22 cellular contexts compared by ENCODE assay signal in the genomic region with DNA sequence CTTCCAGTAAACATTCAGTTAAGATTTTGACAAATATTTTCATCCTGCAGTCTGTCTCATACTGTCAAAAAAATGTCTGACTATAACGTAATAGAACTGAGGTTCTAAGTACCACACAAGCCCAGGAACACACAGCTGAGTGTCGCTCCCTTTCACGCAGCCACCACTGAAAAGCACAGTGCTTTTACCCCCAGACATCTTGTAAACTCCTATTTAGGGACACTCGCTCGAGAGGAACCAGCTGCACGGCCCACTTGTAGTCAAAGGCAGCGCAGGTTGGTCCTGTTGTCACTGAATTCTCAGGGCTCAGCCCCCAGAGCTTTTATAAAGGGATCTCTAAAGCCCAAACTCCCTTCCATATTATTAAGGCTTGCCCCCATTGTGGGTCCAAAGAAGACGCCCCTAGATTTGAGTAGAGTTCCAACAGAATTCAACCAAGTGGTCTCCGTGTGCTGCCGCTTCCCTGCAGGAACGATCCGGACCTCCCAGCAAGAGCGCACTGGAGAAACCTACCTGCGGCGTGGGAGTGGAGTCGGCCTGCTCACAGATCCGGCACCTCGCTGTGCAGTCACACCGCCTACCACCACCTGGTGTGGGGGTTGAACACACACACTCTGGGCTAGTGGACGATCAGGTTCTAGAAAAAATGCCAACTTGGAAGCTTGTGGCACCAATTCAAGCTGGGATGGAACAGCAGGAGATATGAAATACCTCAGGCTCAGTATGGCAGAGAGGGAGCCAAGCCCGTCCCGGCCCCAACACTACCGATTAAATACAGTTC.
"Had no signal": no experiment of that assay in that cellular context is flagged by ENCODE, and none has a peak within 500 bp of the region (broad histone marks: within the 10 kb centered on the region; RNA-seq: fewer than 3 reads in every experiment).

No MANE protein-coding gene starts in this region.

- H3K27ac Mint-ChIP-seq: activated CD4-positive, alpha-beta memory T cell treated with anti-CD3 and anti-CD28 coated beads for 36 hours; activated CD4-positive, alpha-beta T cell treated with anti-CD3 and anti-CD28 coated beads for 36 hours; activated CD8-positive, alpha-beta memory T cell treated with anti-CD3 and anti-CD28 coated beads, Interleukin-2, amount 10 ng/mL, durations not matched to agents 7 days and 5 days; activated naive CD4-positive, alpha-beta T cell treated with anti-CD3 and anti-CD28 coated beads, Interleukin-2, amount 50 U/mL, for 24 hours; dendritic cell treated with granulocyte-macrophage colony-stimulating factor and Interleukin-4, amounts not matched to agents 40 ng/mL and 50 ng/mL, for 4 days; stimulated activated effector memory CD8-positive, alpha-beta T cell treated with anti-CD3 and anti-CD28 coated beads, Interleukin-12 subunit alpha, Interleukin-12 subunit beta, amount 100 ng/mL, for 72 hours had no signal

- H3K9me3 Mint-ChIP-seq: activated CD4-positive, alpha-beta memory T cell treated with anti-CD3 and anti-CD28 coated beads for 36 hours; activated naive CD4-positive, alpha-beta T cell treated with anti-CD3 and anti-CD28 coated beads, Interleukin-2, amount 50 U/mL, for 24 hours; activated T-cell treated with anti-CD3 and anti-CD28 coated beads, Interleukin-2, amount 50 U/mL, for 4 hours; central memory CD8-positive, alpha-beta T cell; dendritic cell treated with granulocyte-macrophage colony-stimulating factor and Interleukin-4, amounts not matched to agents 40 ng/mL and 50 ng/mL, for 4 days; naive thymus-derived CD4-positive, alpha-beta T cell; stimulated activated effector memory CD8-positive, alpha-beta T cell treated with anti-CD3 and anti-CD28 coated beads, Interleukin-12 subunit alpha, Interleukin-12 subunit beta, amount 100 ng/mL, for 72 hours had no signal

- FAIRE-seq: islet of Langerhans had no signal

- ATAC-seq: activated CD4-positive, alpha-beta T cell treated with anti-CD3 and anti-CD28 coated beads for 36 hours; activated CD8-positive, alpha-beta memory T cell treated with anti-CD3 and anti-CD28 coated beads, Interleukin-2, amount 10 ng/mL, durations not matched to agents 7 days and 5 days; activated T-cell treated with anti-CD3 and anti-CD28 coated beads, Interleukin-2, amount 50 U/mL, for 4 hours; heart left ventricle; left colon; mucosa of descending colon; naive thymus-derived CD4-positive, alpha-beta T cell; stimulated activated effector memory CD8-positive, alpha-beta T cell treated with anti-CD3 and anti-CD28 coated beads, Interleukin-12 subunit alpha, Interleukin-12 subunit beta, amount 100 ng/mL, for 72 hours had no signal

- H3K4me1 Mint-ChIP-seq: activated CD4-positive, alpha-beta T cell treated with anti-CD3 and anti-CD28 coated beads for 36 hours; activated CD8-positive, alpha-beta memory T cell treated with anti-CD3 and anti-CD28 coated beads, Interleukin-2, amount 10 ng/mL, durations not matched to agents 7 days and 5 days; activated naive CD4-positive, alpha-beta T cell treated with anti-CD3 and anti-CD28 coated beads, Interleukin-2, amount 50 U/mL, for 24 hours; central memory CD8-positive, alpha-beta T cell; stimulated activated effector memory CD8-positive, alpha-beta T cell treated with anti-CD3 and anti-CD28 coated beads, Interleukin-12 subunit alpha, Interleukin-12 subunit beta, amount 100 ng/mL, for 72 hours had no signal

- H3K27me3 Mint-ChIP-seq: activated CD4-positive, alpha-beta memory T cell treated with anti-CD3 and anti-CD28 coated beads for 36 hours; activated CD4-positive, alpha-beta T cell treated with anti-CD3 and anti-CD28 coated beads for 36 hours; activated CD8-positive, alpha-beta memory T cell treated with anti-CD3 and anti-CD28 coated beads, Interleukin-2, amount 10 ng/mL, durations not matched to agents 7 days and 5 days; activated naive CD4-positive, alpha-beta T cell treated with anti-CD3 and anti-CD28 coated beads, Interleukin-2, amount 50 U/mL, for 24 hours; central memory CD8-positive, alpha-beta T cell; dendritic cell treated with granulocyte-macrophage colony-stimulating factor and Interleukin-4, amounts not matched to agents 40 ng/mL and 50 ng/mL, for 4 days; naive thymus-derived CD4-positive, alpha-beta T cell had no signal

- H3K4me3 Mint-ChIP-seq: activated CD4-positive, alpha-beta memory T cell treated with anti-CD3 and anti-CD28 coated beads for 36 hours; activated CD4-positive, alpha-beta T cell treated with anti-CD3 and anti-CD28 coated beads for 36 hours; activated CD8-positive, alpha-beta memory T cell treated with anti-CD3 and anti-CD28 coated beads, Interleukin-2, amount 10 ng/mL, durations not matched to agents 7 days and 5 days; activated naive CD4-positive, alpha-beta T cell treated with anti-CD3 and anti-CD28 coated beads, Interleukin-2, amount 50 U/mL, for 24 hours; activated T-cell treated with anti-CD3 and anti-CD28 coated beads, Interleukin-2, amount 50 U/mL, for 4 hours; central memory CD8-positive, alpha-beta T cell; dendritic cell treated with granulocyte-macrophage colony-stimulating factor and Interleukin-4, amounts not matched to agents 40 ng/mL and 50 ng/mL, for 4 days; naive thymus-derived CD4-positive, alpha-beta T cell; stimulated activated effector memory CD8-positive, alpha-beta T cell treated with anti-CD3 and anti-CD28 coated beads, Interleukin-12 subunit alpha, Interleukin-12 subunit beta, amount 100 ng/mL, for 72 hours had no signal

- DNase-seq: activated CD4-positive, alpha-beta memory T cell treated with anti-CD3 and anti-CD28 coated beads for 36 hours; activated CD4-positive, alpha-beta T cell treated with anti-CD3 and anti-CD28 coated beads for 36 hours; activated CD8-positive, alpha-beta memory T cell treated with anti-CD3 and anti-CD28 coated beads, Interleukin-2, amount 10 ng/mL, durations not matched to agents 7 days and 5 days; activated effector memory CD4-positive, alpha-beta T cell treated with anti-CD3 and anti-CD28 coated beads, Interleukin-2, amount 50 U/mL, for 16 hours; activated T-cell treated with anti-CD3 and anti-CD28 coated beads, Interleukin-2, amount 50 U/mL, for 4 hours; amniotic stem cell; foreskin melanocyte; mucosa of descending colon; naive thymus-derived CD4-positive, alpha-beta T cell; retina; stimulated activated CD4-positive, alpha-beta T cell treated with anti-CD3 and anti-CD28 coated beads, Interleukin-12 subunit alpha, Interleukin-12 subunit beta, amount 100 ng/mL, for 4 hours; stimulated activated CD4-positive, alpha-beta T cell treated with anti-CD3 and anti-CD28 coated beads, Interleukin-2, amount 100 ng/mL, for 24 hours; T-helper 1 cell; T1000; uterus had no signal
